In the genomic region with DNA sequence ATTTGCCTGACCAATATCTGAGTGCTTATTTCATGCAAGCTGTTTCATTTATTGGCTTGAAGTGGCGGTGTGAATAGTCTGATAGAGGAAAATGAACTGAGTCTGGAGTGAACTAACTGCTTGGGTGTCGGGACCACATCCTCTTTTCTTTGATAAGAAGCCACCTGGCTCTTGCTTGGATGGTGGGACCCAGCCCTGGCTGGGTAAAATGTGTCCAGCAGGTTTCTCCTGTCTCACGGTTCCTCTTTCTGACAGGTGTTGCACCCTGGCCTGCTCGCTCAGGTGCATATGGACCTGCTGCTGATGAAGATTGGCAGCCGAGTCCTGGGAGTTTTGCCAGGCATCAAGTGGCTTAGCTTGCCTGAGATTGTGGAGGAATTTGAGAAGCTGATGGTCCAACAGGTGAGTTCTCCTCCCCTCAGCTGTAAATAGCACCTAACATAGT, we compare ENCODE assay signal across 8 cellular contexts. TPM values are rescaled to one million over a fixed set of nuclear protein-coding genes. Genes with fewer than 3 reads are reported as not detected.
DNase-seq lines count a peak whose midpoint lies in the region; ATAC-seq and TF ChIP-seq lines count a peak whose summit lies in the region.

No MANE protein-coding gene starts in this region.

- no peak for DNase-seq in left ventricle myocardium inferior
- DNase-seq in cardiac septum (ENCODE audit: low spot score), result no peak
- DNase-seq in NAMALWA (ENCODE audit: low spot score), result peak; percentile 81
- DNase-seq in colonic mucosa, result peak; percentile 55
- DNase-seq in superior temporal gyrus (ENCODE audit: extremely low spot score), result peak; percentile 31
- DNase-seq in effector memory CD4-positive, alpha-beta T cell, result no peak
- DNase-seq in SHP77 treated with DMSO at 0.1 percent for 48 hours (lab: John Stamatoyannopoulos, UW), result no peak

- H3K9ac ChIP-seq in colonic mucosa (ENCODE audit: low read depth in 2 of 2, low read length in 2 of 2), result peak overlapping the region in 1 of 2 donors; percentile 81

- H3K4me3 ChIP-seq in left ventricle myocardium inferior (no peak overlapping the region), colonic mucosa (peak overlapping the region; percentile 68)
- H3K4me3 ChIP-seq in effector memory CD4-positive, alpha-beta T cell (ENCODE audit: insufficient read depth, low read depth, low read length, poor library complexity, severe bottlenecking), result no peak overlapping the region

- H3K36me3 ChIP-seq in left ventricle myocardium inferior (peaks cover 8% of the 10 kb centered on the region), colonic mucosa (no peaks in the 10 kb centered on the region)
- no peaks in the 10 kb centered on the region for H3K36me3 ChIP-seq in effector memory CD4-positive, alpha-beta T cell (ENCODE audit: control insufficient read depth, insufficient read depth, low read length)

- intact Hi-C loops in left ventricle myocardium inferior (cut with micrococcal nuclease), result no loop called here
- intact Hi-C loops in cardiac septum (cut with DNase I), result loop anchor here (1.0 to 10.0 kb wide), 2 partner anchors 23 to 100 kb away; no protein-coding TSS in a partner anchor
- intact Hi-C loops in colonic mucosa (cut with DNase I), result loop anchor here (10.0 kb wide), 1 partner anchor 310 kb away; no protein-coding TSS in a partner anchor

- no peaks in the 10 kb centered on the region for H3K9me3 ChIP-seq in left ventricle myocardium inferior (replicated peaks)
- H3K9me3 ChIP-seq in colonic mucosa, result no peaks in the 10 kb centered on the region
- H3K9me3 ChIP-seq in effector memory CD4-positive, alpha-beta T cell (ENCODE audit: control insufficient read depth, low read length), result no peaks in the 10 kb centered on the region

- H3K4me1 ChIP-seq in left ventricle myocardium inferior, result peaks cover 38% of the 10 kb centered on the region
- peaks cover 20% of the 10 kb centered on the region for H3K4me1 ChIP-seq in colonic mucosa
- peaks cover 8% of the 10 kb centered on the region for H3K4me1 ChIP-seq in effector memory CD4-positive, alpha-beta T cell (ENCODE audit: control insufficient read depth, insufficient read depth, low read length, poor library complexity, severe bottlenecking)

- peak overlapping the region; percentile 86 for H3K27ac ChIP-seq in left ventricle myocardium inferior (replicated peaks)
- no peak overlapping the region for H3K27ac ChIP-seq in colonic mucosa
- H3K27ac ChIP-seq in effector memory CD4-positive, alpha-beta T cell (ENCODE audit: insufficient read depth, low read length, poor library complexity, severe bottlenecking), result no peak overlapping the region

- H3K27me3 ChIP-seq in left ventricle myocardium inferior (ENCODE audit: low read depth) (no peaks in the 10 kb centered on the region), colonic mucosa (no peaks in the 10 kb centered on the region)
- no peaks in the 10 kb centered on the region for H3K27me3 ChIP-seq in effector memory CD4-positive, alpha-beta T cell (replicated peaks; ENCODE audit: control insufficient read depth, insufficient read depth, low read length, poor library complexity, severe bottlenecking)

- no peak for ATAC-seq in GM19023 (IDR thresholded peaks at IDR 0.05; ENCODE audit: unreplicated experiment)

- no peak for TF ChIP-seq CTCF in left ventricle myocardium inferior (IDR thresholded peaks at IDR 0.05; ENCODE audit: borderline replicate concordance)
- no peak for TF ChIP-seq CTCF in colonic mucosa (IDR thresholded peaks at IDR 0.05)

RNA-seq across cellular contexts. Expression of gene ADCK2, which starts 1.6 kb away (rescaled TPM):
- total RNA-seq in left ventricle myocardium inferior (8.5 TPM), cardiac septum (9.3 TPM), colonic mucosa (10 to 100 TPM; 25.4 to 40.6 TPM)

RNA-seq across cellular contexts. Expression of gene NDUFB2, which starts 22.1 kb away (rescaled TPM):
- total RNA-seq in left ventricle myocardium inferior (682 TPM), cardiac septum (505 TPM), colonic mucosa (100 to 1,000 TPM; 281 to 309 TPM)

RNA-seq across cellular contexts. Expression of gene DENND2A, which starts 33.8 kb away (rescaled TPM):
- 10.8 TPM for total RNA-seq in left ventricle myocardium inferior
- total RNA-seq in cardiac septum, result 7.2 TPM
- 1 to 10 TPM; 7.4 to 9.2 TPM for total RNA-seq in colonic mucosa

Comparison
In these comparisons a context has a peak if more than half of its experiments do, and no peak if none do; other contexts are left out.
1. DNase-seq: peak in NAMALWA (single experiment), colonic mucosa (single experiment) and superior temporal gyrus (single experiment); none in left ventricle myocardium inferior (single experiment), cardiac septum (single experiment), effector memory CD4-positive, alpha-beta T cell (0 of 3) and SHP77 treated with DMSO at 0.1 percent for 48 hours (single experiment).